ENCODE assay signal across 1 cellular context in the genomic region with DNA sequence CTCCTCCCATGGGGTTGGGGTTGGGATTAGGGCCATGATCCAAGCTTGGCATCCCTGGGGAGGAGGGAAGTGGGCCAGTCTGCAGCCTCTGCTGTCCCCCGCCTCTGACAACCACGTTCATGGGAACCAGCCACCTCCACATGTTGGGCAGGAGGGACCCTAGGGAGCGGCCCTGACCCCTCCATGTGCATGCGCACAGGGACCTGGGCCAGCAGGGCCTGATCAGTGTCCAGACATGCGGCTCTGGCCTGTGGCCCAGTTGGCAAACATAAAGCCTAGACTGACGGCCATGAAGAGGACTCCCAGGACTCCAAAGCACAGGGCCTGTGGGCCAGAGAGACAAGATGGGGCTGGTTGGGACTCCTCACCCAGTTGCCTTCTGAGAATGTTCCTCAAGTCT.
TF ChIP-seq lines count a peak whose summit lies in the region.

No MANE protein-coding gene starts in this region.

TF ChIP-seq in HepG2, 621 proteins besides CTCF, POLR2A, EP300 and RAD21:
- TF ChIP-seq PRPF4 (IDR thresholded peaks at IDR 0.05; ENCODE audit: low read depth, low read length, poor library complexity, severe bottlenecking) = no peak
- peak; percentile 31; the same call in 1 of the 2 replicates for TF ChIP-seq RBFOX2 (IDR thresholded peaks at IDR 0.05; ENCODE audit: low read depth, low read length)
TF ChIP-seq in HepG2: peak in this region for 1.
